10 cellular contexts compared by ENCODE assay signal in the genomic region with DNA sequence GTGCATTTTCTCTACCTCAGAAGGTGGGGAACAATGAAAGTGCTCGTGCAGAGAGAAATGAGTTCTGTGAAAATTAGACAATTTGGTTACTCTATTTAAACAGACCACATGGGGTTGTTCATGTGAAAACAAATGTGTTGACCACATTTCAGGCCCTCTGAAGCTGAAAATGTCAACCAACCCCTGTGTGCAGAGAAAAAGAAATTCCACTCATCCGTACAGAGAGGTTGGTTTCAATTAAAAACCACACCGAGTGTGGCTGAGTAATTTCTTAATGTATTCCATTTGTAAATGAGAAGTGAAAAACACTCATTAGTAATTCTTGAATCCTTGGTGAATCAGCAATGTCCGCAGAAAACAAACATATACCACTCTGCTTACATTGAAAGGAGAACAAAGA. TPM values are rescaled to one million over a fixed set of nuclear protein-coding genes. Genes with fewer than 3 reads are reported as not detected.
DNase-seq lines count a peak whose midpoint lies in the region; ATAC-seq, FAIRE-seq and TF ChIP-seq lines count a peak whose summit lies in the region.
"Had no signal": no experiment of that assay in that cellular context is flagged by ENCODE, and none has a peak within 500 bp of the region (broad histone marks: within the 10 kb centered on the region; RNA-seq: fewer than 3 reads in every experiment).

No MANE protein-coding gene starts in this region.

- no peak overlapping the region for H3K4me3 Mint-ChIP-seq in stimulated activated memory B cell treated with anti-CD40 and anti-IgM and Interleukin-4, amounts not matched to agents 10 μg/mL and 1 μg/mL and 100 μg/mL, for 72 hours

- no peak for TF ChIP-seq POLR2A in H54 (IDR thresholded peaks at IDR 0.05; ENCODE audit: low read depth, low read length)
- no peak for TF ChIP-seq POLR2A in tibial nerve (IDR thresholded peaks at IDR 0.05)

- H3K27me3 Mint-ChIP-seq in stimulated activated memory B cell treated with anti-CD40 and anti-IgM and Interleukin-4, amounts not matched to agents 10 μg/mL and 1 μg/mL and 100 μg/mL, for 72 hours = peaks cover 39% of the 10 kb centered on the region

- peak; percentile 2 for DNase-seq in NOMO-1 treated with DMSO at 0.1 percent for 48 hours (lab: John Stamatoyannopoulos, UW; ENCODE audit: unreplicated experiment)
- no peak for DNase-seq in NOMO-1 (lab: John Stamatoyannopoulos, UW; ENCODE audit: unreplicated experiment in 2 of 2)
- peak; percentile 14 for DNase-seq in MV-4-11 (lab: John Stamatoyannopoulos, UW)
- no peak for DNase-seq in H54 (ENCODE audit: insufficient read length, low spot score)
- DNase-seq in OCI-M1 (lab: John Stamatoyannopoulos, UW) = no peak
- no peak for DNase-seq in tibial nerve (ENCODE audit: low spot score in 2 of 2)
- DNase-seq: ACHN, cortex of kidney had no signal

- no peak overlapping the region for H3K4me3 ChIP-seq in tibial nerve

- no peak for TF ChIP-seq CTCF in tibial nerve (IDR thresholded peaks at IDR 0.05)

- peak; percentile 80 for ATAC-seq in HG02642 (IDR thresholded peaks at IDR 0.05; ENCODE audit: poor library complexity, unreplicated experiment)
- ATAC-seq in stimulated activated memory B cell treated with anti-CD40 and anti-IgM and Interleukin-4, amounts not matched to agents 10 μg/mL and 1 μg/mL and 100 μg/mL, for 72 hours = peak; percentile 88

- no peaks in the 10 kb centered on the region for H3K4me1 ChIP-seq in tibial nerve

- peak overlapping the region; percentile 57 for H3K27ac Mint-ChIP-seq in stimulated activated memory B cell treated with anti-CD40 and anti-IgM and Interleukin-4, amounts not matched to agents 10 μg/mL and 1 μg/mL and 100 μg/mL, for 72 hours

- H3K27me3 ChIP-seq in tibial nerve = no peaks in the 10 kb centered on the region

- H3K4me1 Mint-ChIP-seq in stimulated activated memory B cell treated with anti-CD40 and anti-IgM and Interleukin-4, amounts not matched to agents 10 μg/mL and 1 μg/mL and 100 μg/mL, for 72 hours = peaks cover 20% of the 10 kb centered on the region

- WGBS in tibial nerve, 2 donors = 61 to 70% methylated on average over 4 of the region's 4 CpGs

- no peaks in the 10 kb centered on the region for H3K9me3 Mint-ChIP-seq in stimulated activated memory B cell treated with anti-CD40 and anti-IgM and Interleukin-4, amounts not matched to agents 10 μg/mL and 1 μg/mL and 100 μg/mL, for 72 hours

- no peak overlapping the region for H3K27ac ChIP-seq in tibial nerve

- no peaks in the 10 kb centered on the region for H3K36me3 ChIP-seq in tibial nerve

- H3K36me3 Mint-ChIP-seq in stimulated activated memory B cell treated with anti-CD40 and anti-IgM and Interleukin-4, amounts not matched to agents 10 μg/mL and 1 μg/mL and 100 μg/mL, for 72 hours = no peaks in the 10 kb centered on the region

- FAIRE-seq in H54 (lab: Jason Lieb, UNC) = no peak

- no peak for TF ChIP-seq EP300 in tibial nerve (IDR thresholded peaks at IDR 0.05)

- H3K9me3 ChIP-seq in tibial nerve = no peaks in the 10 kb centered on the region

RNA-seq across cellular contexts. Expression of a gene that starts 46.9 kb away (rescaled TPM):
- under 1 TPM in 1 of 4 donors, not detected in 3; 0.44 TPM for total RNA-seq in tibial nerve

Comparison
In these comparisons a context has a peak if more than half of its experiments do, and no peak if none do; other contexts are left out.
1. DNase-seq: peak in NOMO-1 treated with DMSO at 0.1 percent for 48 hours (single experiment) and MV-4-11 (single experiment); none in NOMO-1 (0 of 2), H54 (single experiment), OCI-M1 (single experiment) and tibial nerve (0 of 2).